8 cellular contexts compared by ENCODE assay signal in the genomic region with DNA sequence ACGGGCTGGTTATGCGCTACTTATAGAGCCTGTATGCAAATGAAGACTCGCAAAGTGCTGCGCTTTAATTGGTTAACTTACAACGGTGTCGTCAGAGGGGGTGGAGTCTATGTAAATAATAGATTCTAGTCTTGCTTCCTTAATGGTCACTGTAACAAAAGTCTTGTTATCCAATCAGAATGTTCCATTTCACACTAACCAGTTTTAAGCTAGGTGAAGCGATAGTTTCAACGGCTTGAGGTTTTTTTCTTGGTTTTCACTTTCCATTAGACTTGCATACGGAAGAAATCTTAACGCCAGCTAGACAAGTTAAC.
A peak's percentile ranks its signal among the peaks of the same experiment; 100 is the strongest.
DNase-seq lines count a peak whose midpoint lies in the region; ATAC-seq and TF ChIP-seq lines count a peak whose summit lies in the region.
"Not testable (repeated sequence)": the region's sequence is repeated elsewhere in the genome, so short reads cannot be mapped to it uniquely, and the experiment has no call there.

No MANE protein-coding gene starts in this region.

- H3K36me3 Mint-ChIP-seq in CD4-positive, alpha-beta T cell (ENCODE audit: low read depth) = not testable (repeated sequence)

- H3K4me1 ChIP-seq in ascending aorta; endocrine pancreas (ENCODE audit: control insufficient read depth, insufficient read depth, low read length); lower lobe of right lung; sigmoid colon; tibial nerve: not testable (repeated sequence)

- ATAC-seq in CD4-positive, alpha-beta T cell (ENCODE audit: poor library complexity) = peak; percentile 84
- ATAC-seq in SK-N-SH treated with all-trans-retinoic acid at 6 μM for 48 hours = peak; percentile 93
- ATAC-seq in Right ventricle myocardium inferior = peak; percentile 96
- ATAC-seq in lower lobe of right lung = peak; percentile 94 to 96

- not testable (repeated sequence) for TF ChIP-seq POLR2A in sigmoid colon (IDR thresholded peaks at IDR 0.05); tibial nerve (IDR thresholded peaks at IDR 0.05)

- not testable (repeated sequence) for TF ChIP-seq CTCF in CD4-positive, alpha-beta T cell (IDR thresholded peaks at IDR 0.05); ascending aorta (IDR thresholded peaks at IDR 0.05); lower lobe of right lung (IDR thresholded peaks at IDR 0.05); sigmoid colon (IDR thresholded peaks at IDR 0.05); tibial nerve (IDR thresholded peaks at IDR 0.05)

- not testable (repeated sequence) for H3K27me3 Mint-ChIP-seq in CD4-positive, alpha-beta T cell

- H3K4me1 Mint-ChIP-seq in CD4-positive, alpha-beta T cell (ENCODE audit: low read depth) = not testable (repeated sequence)

- H3K27ac Mint-ChIP-seq in CD4-positive, alpha-beta T cell = not testable (repeated sequence)

- H3K4me3 ChIP-seq in ascending aorta (peak overlapping the region; percentile 16 to 63), endocrine pancreas (ENCODE audit: control insufficient read depth, insufficient read depth, low read length) (peak overlapping the region; percentile 14), lower lobe of right lung (peak overlapping the region; percentile 42), sigmoid colon (peak overlapping the region; percentile 27 to 49 (median 43)), tibial nerve (peak overlapping the region in 3 of 4 donors; percentile 27 to 52 (median 31))

- WGBS in sigmoid colon, 2 donors = 15 to 41% methylated on average over 5 to 6 of the region's 10 CpGs
- WGBS in tibial nerve, 2 donors = 1 to 17% methylated on average over 7 to 10 of the region's 10 CpGs

- not testable (repeated sequence) for H3K36me3 ChIP-seq in ascending aorta; endocrine pancreas (ENCODE audit: control insufficient read depth, insufficient read depth, low read length); lower lobe of right lung; sigmoid colon; tibial nerve

- not testable (repeated sequence) for H3K9ac ChIP-seq in endocrine pancreas (ENCODE audit: control insufficient read depth, insufficient read depth, low read length)

- DNase-seq in CD4-positive, alpha-beta T cell; ascending aorta (ENCODE audit: low spot score in 2 of 2); Right ventricle myocardium inferior (ENCODE audit: missing footprints); lower lobe of right lung; sigmoid colon; tibial nerve (ENCODE audit: low spot score in 2 of 2): not testable (repeated sequence)

- CTCF ChIA-PET in CD4-positive, alpha-beta T cell (lab: Charles Lee) = not testable (repeated sequence)

- not testable (repeated sequence) for H3K9me3 ChIP-seq in CD4-positive, alpha-beta T cell (ENCODE audit: control insufficient read depth, low read length); ascending aorta; endocrine pancreas (ENCODE audit: control insufficient read depth, low read length); lower lobe of right lung; sigmoid colon; tibial nerve

- H3K4me3 Mint-ChIP-seq in CD4-positive, alpha-beta T cell = not testable (repeated sequence)

- not testable (repeated sequence) for H3K27me3 ChIP-seq in CD4-positive, alpha-beta T cell (ENCODE audit: control insufficient read depth, insufficient read depth, low read length); ascending aorta; endocrine pancreas (ENCODE audit: control insufficient read depth, insufficient read depth, low read length); lower lobe of right lung (ENCODE audit: low read depth); sigmoid colon; tibial nerve

- not testable (repeated sequence) for H3K27ac ChIP-seq in CD4-positive, alpha-beta T cell (ENCODE audit: low read depth, low read length); lower lobe of right lung
- peak overlapping the region in 1 of 2 donors; percentile 75 for H3K27ac ChIP-seq in ascending aorta
- peak overlapping the region; percentile 66 to 76 (median 70) for H3K27ac ChIP-seq in sigmoid colon
- peak overlapping the region in 2 of 4 donors; percentile 50 to 71 for H3K27ac ChIP-seq in tibial nerve

- intact Hi-C loops in CD4-positive, alpha-beta T cell (cut with DNase I, micrococcal nuclease); ascending aorta (cut with DNase I); Right ventricle myocardium inferior (cut with DNase I); lower lobe of right lung (cut with DNase I); sigmoid colon (cut with DNase I): not testable (repeated sequence)

- not testable (repeated sequence) for H3K9me3 Mint-ChIP-seq in CD4-positive, alpha-beta T cell

- TF ChIP-seq EP300 in sigmoid colon (IDR thresholded peaks at IDR 0.05); tibial nerve (IDR thresholded peaks at IDR 0.05): not testable (repeated sequence)

- POLR2A ChIA-PET in CD4-positive, alpha-beta T cell (lab: Charles Lee) = not testable (repeated sequence)
